ENCODE assay signal across 8 cellular contexts in the genomic region with DNA sequence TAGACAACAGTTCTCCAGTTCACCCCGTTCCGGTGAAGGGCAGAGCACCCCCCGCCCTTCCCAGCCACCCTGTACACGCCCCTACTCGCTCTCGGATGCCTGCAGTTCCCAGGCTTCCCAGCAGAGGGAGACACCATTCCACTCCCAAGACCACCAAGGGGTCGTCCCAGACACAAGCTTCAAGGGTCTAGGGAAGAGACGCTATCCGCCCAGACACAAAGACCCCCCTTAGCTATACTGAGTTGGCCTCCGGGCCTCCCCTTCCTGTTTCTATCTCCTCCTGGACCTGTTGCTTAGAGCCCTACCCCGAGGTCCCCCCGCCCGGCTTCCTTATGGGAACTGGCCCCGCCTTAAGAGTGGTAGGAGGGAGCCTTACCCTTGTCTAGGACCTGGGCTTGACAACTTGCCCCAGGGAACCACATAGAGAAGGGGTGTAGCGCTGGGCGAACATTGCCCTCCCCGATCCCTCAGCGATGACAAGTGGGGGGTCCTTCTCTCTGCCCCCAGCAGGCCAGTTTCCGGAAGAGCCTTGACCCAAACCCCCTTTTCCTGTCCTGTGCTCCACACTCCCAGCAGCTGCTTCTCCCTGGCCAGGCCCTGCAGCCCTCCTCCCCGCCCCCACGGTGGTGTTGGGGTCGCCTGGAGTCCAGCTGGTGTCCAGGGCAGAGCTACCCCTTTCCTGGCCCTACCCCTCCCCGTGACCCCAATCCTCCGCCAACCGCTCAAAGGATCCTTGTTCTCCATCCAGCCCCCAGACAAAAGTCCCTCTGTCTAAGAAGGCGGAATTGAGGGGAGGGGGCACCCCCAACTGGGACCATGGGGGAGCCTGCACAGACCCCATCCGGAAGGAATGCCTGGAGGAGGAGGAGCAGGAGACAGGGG. TPM values are rescaled to one million over a fixed set of nuclear protein-coding genes. Genes with fewer than 3 reads are reported as not detected.
DNase-seq lines count a peak whose midpoint lies in the region; ATAC-seq and TF ChIP-seq lines count a peak whose summit lies in the region.

No MANE protein-coding gene starts in this region.

- peak overlapping the region; percentile 64 for H2AFZ ChIP-seq in neuron (ENCODE audit: low read depth, low read length)

- POLR2A ChIA-PET in AG04449 (lab: Yijun Ruan, JAX): no interaction called here

- H3K4me1 Mint-ChIP-seq in activated naive CD4-positive, alpha-beta T cell treated with anti-CD3 and anti-CD28 coated beads for 36 hours (ENCODE audit: low read depth): peaks cover 4% of the 10 kb centered on the region
- peaks cover 9% of the 10 kb centered on the region for H3K4me1 Mint-ChIP-seq in stimulated activated naive CD8-positive, alpha-beta T cell treated with anti-CD3 and anti-CD28 coated beads, Interleukin-15, amount 100 ng/mL, for 72 hours

- no peaks in the 10 kb centered on the region for H3K9me3 Mint-ChIP-seq in activated naive CD4-positive, alpha-beta T cell treated with anti-CD3 and anti-CD28 coated beads for 36 hours
- no peaks in the 10 kb centered on the region for H3K9me3 Mint-ChIP-seq in stimulated activated naive CD8-positive, alpha-beta T cell treated with anti-CD3 and anti-CD28 coated beads, Interleukin-15, amount 100 ng/mL, for 72 hours

- H3K4me3 ChIP-seq in AG04449 (ENCODE audit: low read depth, low read length) (peak overlapping the region; percentile 6; the same call in 1 of the 2 replicates), neuron (ENCODE audit: low read length) (no peak overlapping the region)

- no peak overlapping the region for H3K4me3 Mint-ChIP-seq in activated naive CD4-positive, alpha-beta T cell treated with anti-CD3 and anti-CD28 coated beads for 36 hours
- H3K4me3 Mint-ChIP-seq in stimulated activated naive CD8-positive, alpha-beta T cell treated with anti-CD3 and anti-CD28 coated beads, Interleukin-15, amount 100 ng/mL, for 72 hours: peak overlapping the region; percentile 60 to 65

- no peaks in the 10 kb centered on the region for H3K27me3 Mint-ChIP-seq in activated naive CD4-positive, alpha-beta T cell treated with anti-CD3 and anti-CD28 coated beads for 36 hours (ENCODE audit: low read depth)
- peaks cover under 1% of the 10 kb centered on the region for H3K27me3 Mint-ChIP-seq in stimulated activated naive CD8-positive, alpha-beta T cell treated with anti-CD3 and anti-CD28 coated beads, Interleukin-15, amount 100 ng/mL, for 72 hours

- TF ChIP-seq CTCF in AG04449 (IDR thresholded peaks at IDR 0.05; ENCODE audit: insufficient read depth, low read length, missing control alignments): peak; percentile 96
- peak; percentile 97 for TF ChIP-seq CTCF in GM20000 (IDR thresholded peaks at IDR 0.05; ENCODE audit: extremely low read depth, missing control alignments)

- DNase-seq in AG04449 (ENCODE audit: low read depth, low spot score) (no peak), GM20000 (ENCODE audit: low spot score) (peak; percentile 86), RPMI7951 (ENCODE audit: low read depth) (peak; percentile 59), germinal center (ENCODE audit: low spot score) (peak; percentile 83)
- DNase-seq in activated naive CD4-positive, alpha-beta T cell treated with anti-CD3 and anti-CD28 coated beads for 36 hours: peak; percentile 78
- DNase-seq in stimulated activated naive CD8-positive, alpha-beta T cell treated with anti-CD3 and anti-CD28 coated beads, Interleukin-15, amount 100 ng/mL, for 72 hours: peak; percentile 69 to 76

- no peaks in the 10 kb centered on the region for H3K36me3 Mint-ChIP-seq in activated naive CD4-positive, alpha-beta T cell treated with anti-CD3 and anti-CD28 coated beads for 36 hours (ENCODE audit: low read depth)

- peak; percentile 85 for ATAC-seq in stimulated activated naive CD8-positive, alpha-beta T cell treated with anti-CD3 and anti-CD28 coated beads, Interleukin-15, amount 100 ng/mL, for 72 hours
- no peak for ATAC-seq in GM18907 (IDR thresholded peaks at IDR 0.05; ENCODE audit: unreplicated experiment)

- no peaks in the 10 kb centered on the region for H3K9me3 ChIP-seq in neuron (ENCODE audit: low read length)

- no peaks in the 10 kb centered on the region for H3K36me3 ChIP-seq in neuron (ENCODE audit: insufficient read depth, low read length)

- intact Hi-C loops in activated naive CD4-positive, alpha-beta T cell treated with anti-CD3 and anti-CD28 coated beads for 36 hours (cut with micrococcal nuclease): loop anchor here (2.0 kb wide), 1 partner anchor 26 kb away; no protein-coding TSS in a partner anchor

- H3K27me3 ChIP-seq in neuron (ENCODE audit: insufficient read depth, low read length): peaks cover 20% of the 10 kb centered on the region

- CTCF ChIA-PET in AG04449 (lab: Yijun Ruan, JAX): interaction anchor here (0.6 to 6.9 kb wide), 25 partner anchors 9 to 161 kb away, joined by 3 to 78 read pairs (median 6); partner anchors contain the start of genes FXYD1, FXYD5 and LGI4
- CTCF ChIA-PET in activated naive CD4-positive, alpha-beta T cell treated with anti-CD3 and anti-CD28 coated beads for 36 hours (lab: Charles Lee): interaction anchor here (0.6 to 2.1 kb wide), 13 partner anchors 8 to 476 kb away, joined by 3 to 13 read pairs (median 4); no protein-coding TSS in a partner anchor

- H3K27ac Mint-ChIP-seq in activated naive CD4-positive, alpha-beta T cell treated with anti-CD3 and anti-CD28 coated beads for 36 hours: no peak overlapping the region
- peak overlapping the region in 1 of 2 donors; percentile 66 for H3K27ac Mint-ChIP-seq in stimulated activated naive CD8-positive, alpha-beta T cell treated with anti-CD3 and anti-CD28 coated beads, Interleukin-15, amount 100 ng/mL, for 72 hours

- H3K4me1 ChIP-seq in neuron (ENCODE audit: insufficient read depth, low read length): peaks cover 11% of the 10 kb centered on the region

RNA-seq across cellular contexts. Expression of gene FXYD3, which starts 0.7 kb away (rescaled TPM):
- total RNA-seq in RPMI7951 (2014; rRNA removed; shearing (Covaris generic)): 3.0 and 3.7 TPM in 2 replicates
- total RNA-seq in activated naive CD4-positive, alpha-beta T cell treated with anti-CD3 and anti-CD28 coated beads for 36 hours: not detected

RNA-seq across cellular contexts. Expression of gene LGI4, which starts 20.0 kb away (rescaled TPM):
- total RNA-seq in RPMI7951 (2014; rRNA removed; shearing (Covaris generic)): 0.36 TPM in 1 of 2 replicates, not detected in the other
- total RNA-seq in activated naive CD4-positive, alpha-beta T cell treated with anti-CD3 and anti-CD28 coated beads for 36 hours: 1 to 10 TPM; 1.1 to 1.7 TPM

RNA-seq across cellular contexts. Expression of gene FXYD1, which starts 23.7 kb away (rescaled TPM):
- 0.98 TPM in 1 of 2 replicates, not detected in the other for total RNA-seq in RPMI7951 (2014; rRNA removed; shearing (Covaris generic))
- total RNA-seq in activated naive CD4-positive, alpha-beta T cell treated with anti-CD3 and anti-CD28 coated beads for 36 hours: 1 to 10 TPM; 3.3 to 3.4 TPM

RNA-seq across cellular contexts. Expression of gene FXYD7, which starts 28.2 kb away (rescaled TPM):
- not detected in 2 replicates for total RNA-seq in RPMI7951 (2014; rRNA removed; shearing (Covaris generic))
- 1 to 10 TPM in 1 of 2 experiments, under 1 TPM in 1; 0.54 to 1.2 TPM for total RNA-seq in activated naive CD4-positive, alpha-beta T cell treated with anti-CD3 and anti-CD28 coated beads for 36 hours

RNA-seq across cellular contexts. Expression of gene FXYD5, which starts 39.6 kb away (rescaled TPM):
- 258 and 338 TPM in 2 replicates for total RNA-seq in RPMI7951 (2014; rRNA removed; shearing (Covaris generic))
- total RNA-seq in activated naive CD4-positive, alpha-beta T cell treated with anti-CD3 and anti-CD28 coated beads for 36 hours: 100 to 1,000 TPM; 289 to 294 TPM
